ENCODE assay signal across 19 cellular contexts in the genomic region with DNA sequence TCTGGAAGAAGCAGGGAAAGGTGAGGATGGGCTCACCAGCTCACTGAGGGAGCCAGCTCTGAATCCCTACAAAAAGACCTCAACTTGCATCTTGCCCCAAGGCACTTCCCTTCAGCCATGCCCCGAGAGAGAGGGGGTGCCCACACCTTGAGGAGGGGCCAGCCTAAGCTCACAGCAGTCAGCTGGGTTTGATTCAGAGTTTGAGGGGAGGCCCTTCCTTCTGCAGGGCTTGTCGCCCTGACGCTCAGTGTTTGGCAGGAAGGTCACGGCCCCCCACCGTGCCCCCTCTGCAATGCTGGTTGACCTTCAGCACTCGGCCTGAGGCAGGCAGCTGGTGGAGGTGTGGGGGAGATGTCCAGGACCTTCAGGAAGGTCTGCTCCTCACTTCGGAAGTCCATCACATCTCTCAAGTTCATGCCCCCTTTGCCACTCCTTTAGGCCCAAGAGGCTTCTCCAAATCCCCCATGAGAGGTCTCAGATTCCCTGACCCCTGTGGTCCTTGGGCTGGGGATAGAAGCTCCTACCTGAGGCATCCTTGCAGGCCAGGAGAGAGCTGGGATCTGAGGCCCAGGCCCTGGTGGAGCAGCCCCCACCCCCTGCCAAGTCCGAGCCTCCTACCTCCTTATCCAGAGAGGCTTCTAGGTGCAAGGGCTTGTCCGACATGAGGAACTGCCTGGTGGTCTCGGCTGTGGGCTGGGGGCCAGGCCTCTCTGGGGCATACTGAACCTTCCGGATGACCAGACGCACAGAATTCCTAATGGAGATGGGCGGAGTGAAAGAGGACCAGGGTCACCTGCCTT. TPM values are rescaled to one million over a fixed set of nuclear protein-coding genes. Genes with fewer than 3 reads are reported as not detected.
DNase-seq lines count a peak whose midpoint lies in the region; ATAC-seq, FAIRE-seq and TF ChIP-seq lines count a peak whose summit lies in the region.
"Had no signal": no experiment of that assay in that cellular context is flagged by ENCODE, and none has a peak within 500 bp of the region (broad histone marks: within the 10 kb centered on the region; RNA-seq: fewer than 3 reads in every experiment).

No MANE protein-coding gene starts in this region.

- H4K20me1 ChIP-seq in HepG2 (ENCODE audit: insufficient read depth, low read length): peaks cover 8% of the 10 kb centered on the region; the same call in 1 of the 2 replicates

- no peak for TF ChIP-seq RAD21 in HepG2 (CRISPR knock-in tag; IDR thresholded peaks at IDR 0.05)

- TF ChIP-seq EP300 in HepG2 (IDR thresholded peaks at IDR 0.05; ENCODE audit: low read depth in 2 of 2, low read length in 2 of 2): no peak
- no peak for TF ChIP-seq EP300 in HepG2 (CRISPR knock-in tag; IDR thresholded peaks at IDR 0.05; ENCODE audit: borderline replicate concordance)

- no peaks in the 10 kb centered on the region for H3K27me3 Mint-ChIP-seq in activated B cell treated with CpG ODN at 0.5 μM for 24 hours

- H3K79me2 ChIP-seq in HepG2 (ENCODE audit: insufficient read depth, low read length): no peaks in the 10 kb centered on the region

- no peak for TF ChIP-seq CTCF in right lobe of liver (IDR thresholded peaks at IDR 0.05)
- TF ChIP-seq CTCF in HepG2 (CRISPR knock-in tag; IDR thresholded peaks at IDR 0.05): no peak
- no peak for TF ChIP-seq CTCF in activated B cell treated with CpG ODN at 0.5 μM for 24 hours (IDR thresholded peaks at IDR 0.05)
- no peak for TF ChIP-seq CTCF in brain microvascular endothelial cell (IDR thresholded peaks at IDR 0.05; ENCODE audit: low read depth, low read length, missing control alignments)

- intact Hi-C loops in right lobe of liver (cut with DNase I) (loop anchor here in 1 of 2 donors (5.0 kb wide), 1 partner anchor 104 kb away; no protein-coding TSS in a partner anchor), HepG2 (cut with micrococcal nuclease; ENCODE audit: unreplicated experiment) (no loop called here), activated B cell treated with CpG ODN at 0.5 μM for 24 hours (cut with micrococcal nuclease) (no loop called here), aorta (cut with DNase I) (loop anchor here in 1 of 2 donors (10.0 kb wide), 1 partner anchor 257 kb away; no protein-coding TSS in a partner anchor)

- H3K4me2 ChIP-seq in HepG2 (ENCODE audit: low read depth, low read length): no peak overlapping the region

- H3K4me1 ChIP-seq in right lobe of liver (no peaks in the 10 kb centered on the region), HepG2 (ENCODE audit: insufficient read depth, low read length) (peaks cover 15% of the 10 kb centered on the region), aorta (ENCODE audit: control insufficient read depth in 1 of 2, insufficient read depth in 2 of 2, low read length in 2 of 2) (no peaks in the 10 kb centered on the region)

- POLR2A ChIA-PET in HepG2 (lab: Yijun Ruan, JAX) (no interaction called here), activated B cell treated with CpG ODN at 0.5 μM for 24 hours (lab: Charles Lee) (no interaction called here)

- H3K4me3 Mint-ChIP-seq in activated B cell treated with CpG ODN at 0.5 μM for 24 hours: no peak overlapping the region
- H3K4me3 Mint-ChIP-seq: neural crest cell; T-helper 2 cell treated with Interferon-gamma antibody and Interleukin-4, amounts not matched to agents 5 μg/mL and 100 μg/mL, for 36 hours; WTC11 had no signal

- no peak overlapping the region for H3K4me3 ChIP-seq in right lobe of liver
- H3K4me3 ChIP-seq in HepG2 (replicated peaks in 1 of 3; ENCODE audit: insufficient read depth in 1 of 3, low read depth in 2 of 3, low read length in 3 of 3): no peak overlapping the region
- H3K4me3 ChIP-seq in aorta (ENCODE audit: low read length in 2 of 2): no peak overlapping the region
- no peak overlapping the region for H3K4me3 ChIP-seq in brain microvascular endothelial cell (ENCODE audit: low read depth, low read length)
- H3K4me3 ChIP-seq: esophagus squamous epithelium had no signal

- no TSS peak for BruUV-seq in HepG2 (replicated peaks; lab: Mats Ljungman, UMichigan)

- no peaks in the 10 kb centered on the region for H3K9me3 Mint-ChIP-seq in activated B cell treated with CpG ODN at 0.5 μM for 24 hours
- H3K9me3 Mint-ChIP-seq: neural crest cell; T-helper 2 cell treated with Interferon-gamma antibody and Interleukin-4, amounts not matched to agents 5 μg/mL and 100 μg/mL, for 36 hours; WTC11 had no signal

- CTCF ChIA-PET in HepG2 (lab: Yijun Ruan, JAX; ENCODE audit: low intra/inter-chr PET ratio, low total read pairs): no interaction called here
- CTCF ChIA-PET in activated B cell treated with CpG ODN at 0.5 μM for 24 hours (lab: Charles Lee): interaction anchor here (0.9 to 9.2 kb wide), 2 partner anchors 57 to 107 kb away, joined by 3 to 177 read pairs; no protein-coding TSS in a partner anchor

- H3K36me3 ChIP-seq in right lobe of liver (peaks cover 0 to 31% (median 5%) of the 10 kb centered on the region in 4 donors), HepG2 (replicated peaks in 1 of 2; ENCODE audit: control insufficient read depth in 1 of 2, insufficient read depth in 2 of 2, low read length in 2 of 2) (peaks cover 35 to 67% of the 10 kb centered on the region in 2 experiments), aorta (ENCODE audit: control insufficient read depth in 1 of 2, insufficient read depth in 2 of 2, low read length in 1 of 2) (no peaks in the 10 kb centered on the region), brain microvascular endothelial cell (replicated peaks) (no peaks in the 10 kb centered on the region)

- no peak for FAIRE-seq in HepG2 (lab: Jason Lieb, UNC)

- H3K9me3 ChIP-seq in right lobe of liver (no peaks in the 10 kb centered on the region), HepG2 (ENCODE audit: low read length) (no peaks in the 10 kb centered on the region), aorta (ENCODE audit: control insufficient read depth, low read length) (no peaks in the 10 kb centered on the region)
- H3K9me3 ChIP-seq: esophagus squamous epithelium had no signal

- no CpG with 5 or more reads among the region's 13 CpGs for WGBS in right lobe of liver (ENCODE audit: insufficient coverage, low coverage, low lambda C conversion rate, missing lambda C conversion rate)
- 100% methylated on average over 2 of the region's 13 CpGs for WGBS in HepG2 (ENCODE audit: low lambda C conversion rate)
- WGBS in aorta, 2 donors: 85 to 88% methylated on average over 13 of the region's 13 CpGs

- TF ChIP-seq POLR2A in right lobe of liver (IDR thresholded peaks at IDR 0.05) (no peak), HepG2 (IDR thresholded peaks at IDR 0.05; ENCODE audit: insufficient read depth in 1 of 2, low read depth in 2 of 2, low read length in 2 of 2) (no peak)

- H3K27ac ChIP-seq in right lobe of liver (no peak overlapping the region), HepG2 (ENCODE audit: extremely low read length, insufficient read depth, low read length) (no peak overlapping the region), aorta (ENCODE audit: low read depth in 1 of 2, low read length in 2 of 2) (no peak overlapping the region), brain microvascular endothelial cell (no peak overlapping the region)
- H3K27ac ChIP-seq: esophagus squamous epithelium had no signal

- ATAC-seq in right lobe of liver: no peak
- ATAC-seq in HepG2: no peak
- ATAC-seq in activated B cell treated with CpG ODN at 0.5 μM for 24 hours (ENCODE audit: low read depth): no peak
- no peak for ATAC-seq in aorta (ENCODE audit: low FRiP score)
- ATAC-seq: WTC11 had no signal

- H3K27me3 ChIP-seq in right lobe of liver: no peaks in the 10 kb centered on the region
- H3K27me3 ChIP-seq in HepG2 (ENCODE audit: control insufficient read depth in 1 of 2, insufficient read depth in 2 of 2, low read length in 2 of 2): no peaks in the 10 kb centered on the region
- H3K27me3 ChIP-seq in aorta (ENCODE audit: control insufficient read depth in 1 of 2, insufficient read depth in 2 of 2, low read length in 1 of 2): no peaks in the 10 kb centered on the region
- no peaks in the 10 kb centered on the region for H3K27me3 ChIP-seq in brain microvascular endothelial cell (replicated peaks)
- H3K27me3 ChIP-seq: esophagus squamous epithelium had no signal

- no peaks in the 10 kb centered on the region for H3K36me3 Mint-ChIP-seq in activated B cell treated with CpG ODN at 0.5 μM for 24 hours (ENCODE audit: low read depth)

- no peak overlapping the region for H3K9ac ChIP-seq in HepG2 (ENCODE audit: insufficient read depth, low read depth, low read length)

- H3K27ac Mint-ChIP-seq in activated B cell treated with CpG ODN at 0.5 μM for 24 hours: no peak overlapping the region

- DNase-seq in right lobe of liver: peak in 2 of 3 donors; percentile 16 to 42
- no peak for DNase-seq in HepG2 (ENCODE audit: low spot score)
- peak; percentile 10 for DNase-seq in activated B cell treated with CpG ODN at 0.5 μM for 24 hours
- DNase-seq in islet precursor cell: peak; percentile 29
- DNase-seq in aorta: peak; percentile 26 to 27
- DNase-seq in brain microvascular endothelial cell: no peak
- no peak for DNase-seq in iPS-NIHi7 (ENCODE audit: extremely low spot score)
- DNase-seq: AML-193; esophagus squamous epithelium; Karpas-422; NCI-H1048; NCI-H2029 treated with DMSO at 0.1 percent for 48 hours; NCI-H524; SHP77; stimulated activated CD4-positive, alpha-beta T cell treated with anti-CD3 and anti-CD28 coated beads, Interleukin-12 subunit alpha, Interleukin-12 subunit beta, amount 100 ng/mL, for 4 hours had no signal

- no peak overlapping the region for H2AFZ ChIP-seq in HepG2 (ENCODE audit: low read length)

- H3K4me1 Mint-ChIP-seq in activated B cell treated with CpG ODN at 0.5 μM for 24 hours: peaks cover 21% of the 10 kb centered on the region
- H3K4me1 Mint-ChIP-seq: neural crest cell had no signal

- in situ Hi-C loops in HepG2 (cut with HindIII; ENCODE audit: extremely low pct_ligation_motif_present, low pct_unique_long_range_greater_than_20kb): no loop called here
- in situ Hi-C loops in brain microvascular endothelial cell (cut with HindIII; ENCODE audit: low pct_ligation_motif_present, low sequenced_read_pairs): no loop called here

RNA-seq across cellular contexts. Expression of gene TPBGL, which starts 37.6 kb away (rescaled TPM):
- total RNA-seq in right lobe of liver (not detected), HepG2 (2016; rRNA removed; fragmentation: Illumina TruSeq; extraction: Trizol) (not detected in 2 replicates), activated B cell treated with CpG ODN at 0.5 μM for 24 hours (not detected in 2 replicates), aorta (under 1 TPM; 0.30 to 0.36 TPM)
- total RNA-seq in HepG2 (2016; cell fraction: cytosol; rRNA removed; fragmentation: Illumina TruSeq; extraction: Trizol; ENCODE audit: low read depth): not detected in 2 replicates
- total RNA-seq in HepG2 (2016; cell fraction: insoluble cytoplasmic fraction; rRNA removed; fragmentation: Illumina TruSeq; extraction: Trizol): not detected in 2 replicates
- not detected in 2 replicates for total RNA-seq in HepG2 (2016; cell fraction: membrane; rRNA removed; fragmentation: Illumina TruSeq; extraction: Trizol)
- total RNA-seq in HepG2 (2016; cell fraction: nucleus; rRNA removed; fragmentation: Illumina TruSeq; extraction: Trizol): not detected in 2 replicates
- polyA plus RNA-seq in HepG2 (2011; rRNA removed) (not detected in 2 replicates), aorta (not detected)
- not detected in 2 replicates for polyA plus RNA-seq in HepG2 (2011; cell fraction: cytosol; rRNA removed)
- polyA plus RNA-seq in HepG2 (2011; cell fraction: nucleus; rRNA removed): 0.05 TPM in 1 of 2 replicates, not detected in the other
- not detected in 2 replicates for polyA plus RNA-seq in HepG2 (2012)
- not detected in 2 replicates for polyA plus RNA-seq in HepG2 (2016; cell fraction: cytosol; fragmentation: Illumina TruSeq; extraction: Trizol; ENCODE audit: low read depth)
- not detected in 2 replicates for polyA plus RNA-seq in HepG2 (2016; cell fraction: insoluble cytoplasmic fraction; fragmentation: Illumina TruSeq; extraction: Trizol; ENCODE audit: low read depth)
- 0.07 and 0.18 TPM in 2 replicates for polyA plus RNA-seq in HepG2 (2016; cell fraction: membrane; fragmentation: Illumina TruSeq; extraction: Trizol; ENCODE audit: low read depth)
- polyA plus RNA-seq in HepG2 (2016; cell fraction: nucleus; fragmentation: Illumina TruSeq; extraction: Trizol; ENCODE audit: insufficient read depth, low read depth): not detected in 2 replicates
- polyA minus RNA-seq in HepG2 (2011; rRNA and poly(A)+ RNA removed; ENCODE audit: low replicate concordance): not detected in 2 replicates
- not detected in 2 replicates for polyA minus RNA-seq in HepG2 (2011; cell fraction: cytosol; rRNA and poly(A)+ RNA removed)
- 0.12 TPM in 1 of 2 replicates, not detected in the other for polyA minus RNA-seq in HepG2 (2011; cell fraction: nucleus; rRNA and poly(A)+ RNA removed)
- total RNA-seq: temporal lobe had no signal

Comparison
In these comparisons a context has a peak if more than half of its experiments do, and no peak if none do; other contexts are left out.
1. DNase-seq: peak in right lobe of liver (2 of 3), activated B cell treated with CpG ODN at 0.5 μM for 24 hours (single experiment), islet precursor cell (single experiment) and aorta (2 of 2); none in HepG2 (single experiment), brain microvascular endothelial cell (single experiment) and iPS-NIHi7 (single experiment).